10 cellular contexts compared by ENCODE assay signal in the genomic region with DNA sequence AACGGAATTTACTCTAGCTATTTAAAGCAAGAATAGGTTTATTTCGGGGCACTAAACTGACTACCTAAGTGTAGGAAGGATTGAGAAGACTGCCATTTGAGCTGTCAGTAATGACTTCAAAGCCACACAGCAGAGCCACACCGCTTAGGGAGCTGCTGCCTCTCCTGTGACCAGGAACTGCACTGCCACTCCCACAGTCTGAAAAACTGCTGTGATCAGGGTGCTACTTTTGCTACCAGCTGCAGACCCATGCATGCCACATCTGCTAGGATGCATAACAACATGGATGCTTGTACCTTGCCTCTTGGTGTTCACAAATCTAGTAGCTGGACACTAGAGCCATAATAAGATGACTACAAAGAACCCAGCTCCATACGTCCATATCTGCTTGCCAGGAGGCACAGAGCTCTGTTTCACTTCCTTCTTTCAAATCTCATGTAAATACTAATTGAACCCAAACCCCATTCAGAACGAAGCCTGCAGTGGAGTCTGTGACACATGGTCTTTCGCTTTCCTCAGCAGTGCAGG. TPM values are rescaled to one million over a fixed set of nuclear protein-coding genes. Genes with fewer than 3 reads are reported as not detected.
DNase-seq lines count a peak whose midpoint lies in the region; ATAC-seq and TF ChIP-seq lines count a peak whose summit lies in the region.
"Had no signal": no experiment of that assay in that cellular context is flagged by ENCODE, and none has a peak within 500 bp of the region (broad histone marks: within the 10 kb centered on the region; RNA-seq: fewer than 3 reads in every experiment).

No MANE protein-coding gene starts in this region.

- peaks cover 12% of the 10 kb centered on the region for H3K4me1 ChIP-seq in HUES6 (ENCODE audit: control insufficient read depth, insufficient read depth, low read length)

- no peaks in the 10 kb centered on the region for H3K27me3 Mint-ChIP-seq in mesothelial cell of epicardium (ENCODE audit: low read depth)

- H3K36me3 Mint-ChIP-seq in mesothelial cell of epicardium: no peaks in the 10 kb centered on the region
- H3K36me3 Mint-ChIP-seq in stimulated activated effector memory CD8-positive, alpha-beta T cell treated with anti-CD3 and anti-CD28 coated beads, Interleukin-12 subunit alpha, Interleukin-12 subunit beta, amount 100 ng/mL, for 72 hours: no peaks in the 10 kb centered on the region
- H3K36me3 Mint-ChIP-seq: activated naive CD4-positive, alpha-beta T cell treated with anti-CD3 and anti-CD28 coated beads, Interleukin-2, amount 10 ng/mL, durations not matched to agents 7 days and 5 days had no signal

- H3K9ac ChIP-seq in HUES6 (ENCODE audit: low read length): no peak overlapping the region

- no peaks in the 10 kb centered on the region for H3K9me3 Mint-ChIP-seq in mesothelial cell of epicardium
- no peaks in the 10 kb centered on the region for H3K9me3 Mint-ChIP-seq in stimulated activated effector memory CD8-positive, alpha-beta T cell treated with anti-CD3 and anti-CD28 coated beads, Interleukin-12 subunit alpha, Interleukin-12 subunit beta, amount 100 ng/mL, for 72 hours
- H3K9me3 Mint-ChIP-seq: activated naive CD4-positive, alpha-beta T cell treated with anti-CD3 and anti-CD28 coated beads, Interleukin-2, amount 10 ng/mL, durations not matched to agents 7 days and 5 days had no signal

- no peak overlapping the region for H3K27ac ChIP-seq in HUES6 (ENCODE audit: low read depth, low read length)

- H3K36me3 ChIP-seq in HUES6 (ENCODE audit: control insufficient read depth, insufficient read depth, low read length): no peaks in the 10 kb centered on the region
- H3K36me3 ChIP-seq: suprapubic skin had no signal

- no peaks in the 10 kb centered on the region for H3K9me3 ChIP-seq in HUES6 (ENCODE audit: control insufficient read depth, insufficient read depth, low read depth, low read length)
- H3K9me3 ChIP-seq: suprapubic skin had no signal

- DNase-seq in mesothelial cell of epicardium (ENCODE audit: low spot score in 2 of 2, unreplicated experiment in 2 of 2): no peak
- DNase-seq in COLO829 (ENCODE audit: low spot score): no peak
- DNase-seq in stimulated activated effector memory CD8-positive, alpha-beta T cell treated with anti-CD3 and anti-CD28 coated beads, Interleukin-12 subunit alpha, Interleukin-12 subunit beta, amount 100 ng/mL, for 72 hours (ENCODE audit: low spot score in 2 of 2): no peak
- DNase-seq in DMS153 treated with DMSO at 0.1 percent for 48 hours (lab: John Stamatoyannopoulos, UW; ENCODE audit: unreplicated experiment): no peak
- no peak for DNase-seq in NCI-H774 (lab: John Stamatoyannopoulos, UW)
- DNase-seq: activated naive CD4-positive, alpha-beta T cell treated with anti-CD3 and anti-CD28 coated beads, Interleukin-2, amount 10 ng/mL, durations not matched to agents 7 days and 5 days had no signal

- peak; percentile 96 for ATAC-seq in GM18870 (IDR thresholded peaks at IDR 0.05; ENCODE audit: unreplicated experiment)
- ATAC-seq in HG02571 (IDR thresholded peaks at IDR 0.05; ENCODE audit: unreplicated experiment): peak; percentile 89
- no peak for ATAC-seq in stimulated activated effector memory CD8-positive, alpha-beta T cell treated with anti-CD3 and anti-CD28 coated beads, Interleukin-12 subunit alpha, Interleukin-12 subunit beta, amount 100 ng/mL, for 72 hours

- peak overlapping the region; percentile 11 for H3K4me3 ChIP-seq in HUES6 (ENCODE audit: low read depth, low read length)
- H3K4me3 ChIP-seq: suprapubic skin had no signal

- H3K27me3 ChIP-seq in HUES6 (ENCODE audit: control insufficient read depth, insufficient read depth, low read length): 0 out of 2 replicates have a peak, but pooled peaks cover 8% of the 10 kb centered on the region

- TF ChIP-seq CTCF in mesothelial cell of epicardium (IDR thresholded peaks at IDR 0.05; ENCODE audit: unreplicated experiment): no peak

- H3K4me3 Mint-ChIP-seq in mesothelial cell of epicardium: peak overlapping the region; percentile 22
- no peak overlapping the region for H3K4me3 Mint-ChIP-seq in stimulated activated effector memory CD8-positive, alpha-beta T cell treated with anti-CD3 and anti-CD28 coated beads, Interleukin-12 subunit alpha, Interleukin-12 subunit beta, amount 100 ng/mL, for 72 hours
- H3K4me3 Mint-ChIP-seq: activated naive CD4-positive, alpha-beta T cell treated with anti-CD3 and anti-CD28 coated beads, Interleukin-2, amount 10 ng/mL, durations not matched to agents 7 days and 5 days had no signal

- peak overlapping the region; percentile 5 for H3K27ac Mint-ChIP-seq in mesothelial cell of epicardium
- H3K27ac Mint-ChIP-seq in stimulated activated effector memory CD8-positive, alpha-beta T cell treated with anti-CD3 and anti-CD28 coated beads, Interleukin-12 subunit alpha, Interleukin-12 subunit beta, amount 100 ng/mL, for 72 hours: no peak overlapping the region
- H3K27ac Mint-ChIP-seq: activated naive CD4-positive, alpha-beta T cell treated with anti-CD3 and anti-CD28 coated beads, Interleukin-2, amount 10 ng/mL, durations not matched to agents 7 days and 5 days had no signal

- peaks cover 21% of the 10 kb centered on the region for H3K4me1 Mint-ChIP-seq in mesothelial cell of epicardium
- H3K4me1 Mint-ChIP-seq in stimulated activated effector memory CD8-positive, alpha-beta T cell treated with anti-CD3 and anti-CD28 coated beads, Interleukin-12 subunit alpha, Interleukin-12 subunit beta, amount 100 ng/mL, for 72 hours: no peaks in the 10 kb centered on the region

RNA-seq across cellular contexts. Expression of a gene that starts 2.2 kb away (rescaled TPM):
- total RNA-seq in mesothelial cell of epicardium: 98.0 to 102 TPM (median 98.4 TPM) in 3 replicates

RNA-seq across cellular contexts. Expression of a gene that starts 52.7 kb away (rescaled TPM):
- 0.09 to 0.16 TPM (median 0.13 TPM) in 3 replicates for total RNA-seq in mesothelial cell of epicardium
